8 cellular contexts compared by ENCODE assay signal in genomic region chr11:46381836-46382643, GRCh38. TPM values are rescaled to one million over a fixed set of nuclear protein-coding genes. Genes with fewer than 3 reads are reported as not detected.
A peak's percentile ranks its signal among the peaks of the same experiment; 100 is the strongest.
DNase-seq lines count a peak whose midpoint lies in the region; ATAC-seq and TF ChIP-seq lines count a peak whose summit lies in the region.

No MANE protein-coding gene starts in this region.

- H3K9ac ChIP-seq in iPS-20b (ENCODE audit: low read depth, low read length) = peak overlapping the region; percentile 96

- peaks cover 21% of the 10 kb centered on the region for H3K27me3 Mint-ChIP-seq in activated CD8-positive, alpha-beta T cell treated with anti-CD3 and anti-CD28 coated beads, Interleukin-2, amount 10 ng/mL, durations not matched to agents 7 days and 5 days (ENCODE audit: low read depth)
- peaks cover 32% of the 10 kb centered on the region for H3K27me3 Mint-ChIP-seq in stimulated activated naive CD8-positive, alpha-beta T cell treated with anti-CD3 and anti-CD28 coated beads, Interleukin-15, Interleukin-2, amounts not matched to agents 100 ng/mL and 50 ng/mL, for 24 hours

- H3K27ac Mint-ChIP-seq in activated CD8-positive, alpha-beta T cell treated with anti-CD3 and anti-CD28 coated beads, Interleukin-2, amount 10 ng/mL, durations not matched to agents 7 days and 5 days = peak overlapping the region; percentile 39
- H3K27ac Mint-ChIP-seq in stimulated activated naive CD8-positive, alpha-beta T cell treated with anti-CD3 and anti-CD28 coated beads, Interleukin-15, Interleukin-2, amounts not matched to agents 100 ng/mL and 50 ng/mL, for 24 hours = no peak overlapping the region

- H3K4me1 Mint-ChIP-seq in activated CD8-positive, alpha-beta T cell treated with anti-CD3 and anti-CD28 coated beads, Interleukin-2, amount 10 ng/mL, durations not matched to agents 7 days and 5 days (ENCODE audit: low read depth) = peaks cover 13% of the 10 kb centered on the region
- H3K4me1 Mint-ChIP-seq in stimulated activated naive CD8-positive, alpha-beta T cell treated with anti-CD3 and anti-CD28 coated beads, Interleukin-15, Interleukin-2, amounts not matched to agents 100 ng/mL and 50 ng/mL, for 24 hours (ENCODE audit: low read depth) = peaks cover 11% of the 10 kb centered on the region

- peak overlapping the region; percentile 58 for H3K4me3 ChIP-seq in AG10803 (ENCODE audit: low read length)
- peak overlapping the region; percentile 87 for H3K4me3 ChIP-seq in iPS-20b (ENCODE audit: low read length)

- TF ChIP-seq CTCF in AG10803 (conservative IDR thresholded peaks at IDR 0.05; ENCODE audit: low read length) = no peak

- peaks cover 16% of the 10 kb centered on the region for H3K36me3 Mint-ChIP-seq in activated CD8-positive, alpha-beta T cell treated with anti-CD3 and anti-CD28 coated beads, Interleukin-2, amount 10 ng/mL, durations not matched to agents 7 days and 5 days (ENCODE audit: low read depth)
- H3K36me3 Mint-ChIP-seq in stimulated activated naive CD8-positive, alpha-beta T cell treated with anti-CD3 and anti-CD28 coated beads, Interleukin-15, Interleukin-2, amounts not matched to agents 100 ng/mL and 50 ng/mL, for 24 hours (ENCODE audit: low read depth) = peaks cover 10% of the 10 kb centered on the region

- peak overlapping the region; percentile 65 for H3K4me3 Mint-ChIP-seq in activated CD8-positive, alpha-beta T cell treated with anti-CD3 and anti-CD28 coated beads, Interleukin-2, amount 10 ng/mL, durations not matched to agents 7 days and 5 days
- H3K4me3 Mint-ChIP-seq in stimulated activated naive CD8-positive, alpha-beta T cell treated with anti-CD3 and anti-CD28 coated beads, Interleukin-15, Interleukin-2, amounts not matched to agents 100 ng/mL and 50 ng/mL, for 24 hours = peak overlapping the region; percentile 61

- DNase-seq in AG10803 (ENCODE audit: low read depth) (no peak), GM19238 (ENCODE audit: insufficient read length, low spot score) (peak; percentile 44), NCI-H187 treated with DMSO at 0.1 percent for 48 hours (lab: John Stamatoyannopoulos, UW) (no peak)
- no peak for DNase-seq in activated CD8-positive, alpha-beta T cell treated with anti-CD3 and anti-CD28 coated beads, Interleukin-2, amount 10 ng/mL, durations not matched to agents 7 days and 5 days
- DNase-seq in activated CD4-positive, alpha-beta T cell treated with anti-CD3 and anti-CD28 coated beads for 1 hour = no peak

- H3K4me1 ChIP-seq in iPS-20b (ENCODE audit: insufficient read depth, low read length) = peaks cover 3% of the 10 kb centered on the region; the same call in 1 of the 2 replicates

- ATAC-seq in activated CD8-positive, alpha-beta T cell treated with anti-CD3 and anti-CD28 coated beads, Interleukin-2, amount 10 ng/mL, durations not matched to agents 7 days and 5 days = peak; percentile 42
- no peak for ATAC-seq in HG02571 (IDR thresholded peaks at IDR 0.05; ENCODE audit: unreplicated experiment)

- peaks cover 19% of the 10 kb centered on the region for H3K36me3 ChIP-seq in iPS-20b (ENCODE audit: insufficient read depth, low read depth, low read length)

- H3K27ac ChIP-seq in iPS-20b (ENCODE audit: low read length) = peak overlapping the region; percentile 77

- peaks cover 13% of the 10 kb centered on the region for H3K27me3 ChIP-seq in iPS-20b (ENCODE audit: insufficient read depth, low read length)

- no peaks in the 10 kb centered on the region for H3K9me3 Mint-ChIP-seq in activated CD8-positive, alpha-beta T cell treated with anti-CD3 and anti-CD28 coated beads, Interleukin-2, amount 10 ng/mL, durations not matched to agents 7 days and 5 days (ENCODE audit: insufficient read depth)
- H3K9me3 Mint-ChIP-seq in stimulated activated naive CD8-positive, alpha-beta T cell treated with anti-CD3 and anti-CD28 coated beads, Interleukin-15, Interleukin-2, amounts not matched to agents 100 ng/mL and 50 ng/mL, for 24 hours = no peaks in the 10 kb centered on the region

- POLR2A ChIA-PET in activated CD8-positive, alpha-beta T cell treated with anti-CD3 and anti-CD28 coated beads, Interleukin-2, amount 10 ng/mL, durations not matched to agents 7 days and 5 days (lab: Charles Lee) = no interaction called here

- H3K9me3 ChIP-seq in iPS-20b (ENCODE audit: insufficient read depth, low read depth, low read length) = no peaks in the 10 kb centered on the region

- CTCF ChIA-PET in activated CD8-positive, alpha-beta T cell treated with anti-CD3 and anti-CD28 coated beads, Interleukin-2, amount 10 ng/mL, durations not matched to agents 7 days and 5 days (lab: Charles Lee) = interaction anchor here (1.3 kb wide), 1 partner anchor 66 kb away, joined by 3 read pairs; no protein-coding TSS in a partner anchor

RNA-seq across cellular contexts. Expression of gene MDK, which starts 0.6 kb away (rescaled TPM):
- 1 to 10 TPM; 6.9 to 7.4 TPM for total RNA-seq in activated CD8-positive, alpha-beta T cell treated with anti-CD3 and anti-CD28 coated beads, Interleukin-2, amount 10 ng/mL, durations not matched to agents 7 days and 5 days

RNA-seq across cellular contexts. Expression of gene CHRM4, which starts 9.5 kb away (rescaled TPM):
- under 1 TPM; 0.37 TPM for total RNA-seq in activated CD8-positive, alpha-beta T cell treated with anti-CD3 and anti-CD28 coated beads, Interleukin-2, amount 10 ng/mL, durations not matched to agents 7 days and 5 days

RNA-seq across cellular contexts. Expression of gene DGKZ, which starts 34.8 kb away (rescaled TPM):
- total RNA-seq in activated CD8-positive, alpha-beta T cell treated with anti-CD3 and anti-CD28 coated beads, Interleukin-2, amount 10 ng/mL, durations not matched to agents 7 days and 5 days = 100 to 1,000 TPM; 151 to 152 TPM
